In the genomic region with DNA sequence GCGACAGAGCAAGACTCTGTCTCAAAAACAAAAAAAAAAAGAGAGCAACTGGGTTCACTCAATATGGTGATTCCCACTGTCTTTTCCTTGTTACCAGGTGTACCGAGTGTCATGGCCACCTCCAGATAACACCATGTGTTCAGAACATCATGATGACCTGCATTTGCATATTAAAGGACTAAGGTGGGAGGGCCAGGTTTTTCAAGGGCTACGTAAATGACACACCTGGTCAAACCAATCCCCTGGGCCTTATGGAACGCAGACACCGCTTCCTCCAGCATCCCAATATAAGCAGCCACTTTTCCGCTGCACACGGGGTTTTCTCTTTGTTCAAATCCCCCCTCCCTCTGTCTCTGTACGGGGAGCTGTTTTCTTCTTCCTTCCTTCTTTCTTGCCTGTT, we compare ENCODE assay signal across 29 cellular contexts. TPM values are rescaled to one million over a fixed set of nuclear protein-coding genes. Genes with fewer than 3 reads are reported as not detected.
"Had no signal": no experiment of that assay in that cellular context is flagged by ENCODE, and none has a peak within 500 bp of the region (broad histone marks: within the 10 kb centered on the region; RNA-seq: fewer than 3 reads in every experiment).

No MANE protein-coding gene starts in this region.

- H3K4me1 Mint-ChIP-seq: activated naive CD4-positive, alpha-beta T cell treated with anti-CD3 and anti-CD28 coated beads, Interleukin-2, amount 10 ng/mL, durations not matched to agents 7 days and 5 days; activated naive CD8-positive, alpha-beta T cell treated with anti-CD3 and anti-CD28 coated beads, Interleukin-2, amount 10 ng/mL, durations not matched to agents 7 days and 5 days; stimulated activated naive B cell treated with anti-CD40 and anti-IgM and Interleukin-4, amounts not matched to agents 10 μg/mL and 1 μg/mL and 100 μg/mL, for 72 hours had no signal

- DNase-seq: activated CD4-positive, alpha-beta T cell treated with anti-CD3 and anti-CD28 coated beads for 48 hours; activated CD4-positive, alpha-beta T cell treated with anti-CD3 and anti-CD28 coated beads, Interleukin-2, amount 50 U/mL, for 48 hours; activated CD8-positive, alpha-beta memory T cell treated with anti-CD3 and anti-CD28 coated beads for 24 hours; activated gamma-delta T cell; activated naive CD4-positive, alpha-beta T cell treated with anti-CD3 and anti-CD28 coated beads, Interleukin-2, amount 10 ng/mL, durations not matched to agents 7 days and 5 days; activated naive CD8-positive, alpha-beta T cell treated with anti-CD3 and anti-CD28 coated beads, Interleukin-2, amount 10 ng/mL, durations not matched to agents 7 days and 5 days; cerebellar nuclear complex; effector memory CD4-positive, alpha-beta T cell; heart left ventricle; islet precursor cell; left ventricle myocardium superior; retina; stimulated activated CD4-positive, alpha-beta T cell treated with anti-CD3 and anti-CD28 coated beads, Interleukin-15, amount 100 ng/mL, for 24 hours; stimulated activated CD4-positive, alpha-beta T cell treated with anti-CD3 and anti-CD28 coated beads, Interleukin-2, amount 100 ng/mL, for 24 hours; stimulated activated naive B cell treated with anti-CD40 and anti-IgM and Interleukin-4, amounts not matched to agents 10 μg/mL and 1 μg/mL and 100 μg/mL, for 72 hours; stomach; T-helper 1 cell; thyroid gland; upper lobe of left lung had no signal

- H3K9me3 Mint-ChIP-seq: activated naive CD4-positive, alpha-beta T cell treated with anti-CD3 and anti-CD28 coated beads, Interleukin-2, amount 10 ng/mL, durations not matched to agents 7 days and 5 days; activated naive CD8-positive, alpha-beta T cell treated with anti-CD3 and anti-CD28 coated beads, Interleukin-2, amount 10 ng/mL, durations not matched to agents 7 days and 5 days; brain; nephron; stimulated activated naive B cell treated with anti-CD40 and anti-IgM and Interleukin-4, amounts not matched to agents 10 μg/mL and 1 μg/mL and 100 μg/mL, for 72 hours had no signal

- H3K36me3 ChIP-seq: ascending aorta, cardiac muscle cell, heart left ventricle, neutrophil, stomach, thyroid gland, upper lobe of left lung had no signal

- H3K4me3 ChIP-seq: ascending aorta, cardiac muscle cell, coronary artery, dorsolateral prefrontal cortex, heart left ventricle, stomach, thyroid gland, upper lobe of left lung had no signal

- H3K27me3 ChIP-seq: ascending aorta, cardiac muscle cell, dorsolateral prefrontal cortex, neutrophil, stomach, thyroid gland, upper lobe of left lung had no signal

- H3K27me3 Mint-ChIP-seq: activated naive CD8-positive, alpha-beta T cell treated with anti-CD3 and anti-CD28 coated beads, Interleukin-2, amount 10 ng/mL, durations not matched to agents 7 days and 5 days had no signal

- H3K9me3 ChIP-seq: ascending aorta, heart left ventricle, neutrophil, stomach, thyroid gland, upper lobe of left lung had no signal

- H3K27ac Mint-ChIP-seq: activated naive CD4-positive, alpha-beta T cell treated with anti-CD3 and anti-CD28 coated beads, Interleukin-2, amount 10 ng/mL, durations not matched to agents 7 days and 5 days; activated naive CD8-positive, alpha-beta T cell treated with anti-CD3 and anti-CD28 coated beads, Interleukin-2, amount 10 ng/mL, durations not matched to agents 7 days and 5 days; progenitor cell of endocrine pancreas; stimulated activated naive B cell treated with anti-CD40 and anti-IgM and Interleukin-4, amounts not matched to agents 10 μg/mL and 1 μg/mL and 100 μg/mL, for 72 hours had no signal

- H3K4me1 ChIP-seq: ascending aorta, stomach, thyroid gland had no signal

- ATAC-seq: activated CD4-positive, CD25-positive, alpha-beta regulatory T cell treated with anti-CD3 and anti-CD28 coated beads, Interleukin-2, amount 50 U/mL, for 24 hours; sciatic nerve; stimulated activated naive B cell treated with anti-CD40 and anti-IgM and Interleukin-4, amounts not matched to agents 10 μg/mL and 1 μg/mL and 100 μg/mL, for 72 hours had no signal

- H3K36me3 Mint-ChIP-seq: activated naive CD4-positive, alpha-beta T cell treated with anti-CD3 and anti-CD28 coated beads, Interleukin-2, amount 10 ng/mL, durations not matched to agents 7 days and 5 days; activated naive CD8-positive, alpha-beta T cell treated with anti-CD3 and anti-CD28 coated beads, Interleukin-2, amount 10 ng/mL, durations not matched to agents 7 days and 5 days; stimulated activated naive B cell treated with anti-CD40 and anti-IgM and Interleukin-4, amounts not matched to agents 10 μg/mL and 1 μg/mL and 100 μg/mL, for 72 hours had no signal

- H3K27ac ChIP-seq: ascending aorta, cardiac muscle cell, neutrophil, thyroid gland had no signal

- H3K4me3 Mint-ChIP-seq: activated naive CD4-positive, alpha-beta T cell treated with anti-CD3 and anti-CD28 coated beads, Interleukin-2, amount 10 ng/mL, durations not matched to agents 7 days and 5 days; activated naive CD8-positive, alpha-beta T cell treated with anti-CD3 and anti-CD28 coated beads, Interleukin-2, amount 10 ng/mL, durations not matched to agents 7 days and 5 days; nephron; stimulated activated naive B cell treated with anti-CD40 and anti-IgM and Interleukin-4, amounts not matched to agents 10 μg/mL and 1 μg/mL and 100 μg/mL, for 72 hours had no signal

RNA-seq across cellular contexts. Expression of a gene that starts 29.3 kb away (rescaled TPM):
- total RNA-seq: activated naive CD8-positive, alpha-beta T cell treated with anti-CD3 and anti-CD28 coated beads, Interleukin-2, amount 10 ng/mL, durations not matched to agents 7 days and 5 days had no signal
